8 cellular contexts compared by ENCODE assay signal in genomic region chr7:90149428-90149827, GRCh38. TPM values are rescaled to one million over a fixed set of nuclear protein-coding genes. Genes with fewer than 3 reads are reported as not detected.
DNase-seq lines count a peak whose midpoint lies in the region; ATAC-seq and TF ChIP-seq lines count a peak whose summit lies in the region.
"Not testable (repeated sequence)": the region's sequence is repeated elsewhere in the genome, so short reads cannot be mapped to it uniquely, and the experiment has no call there.

No MANE protein-coding gene starts in this region.

- not testable (repeated sequence) for H3K4me3 ChIP-seq in A673 (ENCODE audit: low read depth, low read length, poor library complexity, severe bottlenecking)

- H3K36me3 Mint-ChIP-seq in glutamatergic neuron (ENCODE audit: unreplicated experiment); neural crest cell (ENCODE audit: low read depth): not testable (repeated sequence)

- TF ChIP-seq CTCF in A673 (conservative IDR thresholded peaks at IDR 0.05; ENCODE audit: low read depth, low read length), result peak; percentile 57
- TF ChIP-seq CTCF in GM10266 (IDR thresholded peaks at IDR 0.05; ENCODE audit: control insufficient read depth, insufficient read depth, low read depth, missing control alignments), result peak; percentile 48
- TF ChIP-seq CTCF in glutamatergic neuron (IDR thresholded peaks at IDR 0.05; ENCODE audit: partially characterized antibody, unreplicated experiment), result peak; percentile 61
- TF ChIP-seq CTCF in neural crest cell (conservative IDR thresholded peaks at IDR 0.05), result peak; percentile 66

- H3K4me1 Mint-ChIP-seq in glutamatergic neuron (ENCODE audit: low read depth, unreplicated experiment); neural crest cell: not testable (repeated sequence)

- not testable (repeated sequence) for H3K27me3 Mint-ChIP-seq in glutamatergic neuron (ENCODE audit: unreplicated experiment); neural crest cell (ENCODE audit: low read depth)

- not testable (repeated sequence) for H3K36me3 ChIP-seq in A673 (ENCODE audit: insufficient read depth, low read length, poor library complexity, severe bottlenecking)

- H3K27ac Mint-ChIP-seq in glutamatergic neuron (ENCODE audit: unreplicated experiment); neural crest cell (ENCODE audit: unreplicated experiment): not testable (repeated sequence)

- not testable (repeated sequence) for H3K27ac ChIP-seq in A673 (ENCODE audit: low read depth, low read length, poor library complexity, severe bottlenecking)

- POLR2A ChIA-PET in A673 (lab: Charles Lee; ENCODE audit: low non-redundant PET), result not testable (repeated sequence)

- intact Hi-C loops in A673 (cut with micrococcal nuclease; ENCODE audit: unreplicated experiment), result not testable (repeated sequence)

- not testable (repeated sequence) for H3K9me3 Mint-ChIP-seq in glutamatergic neuron (ENCODE audit: unreplicated experiment); neural crest cell

- not testable (repeated sequence) for H3K27me3 ChIP-seq in A673 (replicated peaks; ENCODE audit: insufficient read depth, low read depth, low read length, poor library complexity)

- not testable (repeated sequence) for H3K4me1 ChIP-seq in A673 (ENCODE audit: insufficient read depth, low read length, poor library complexity, severe bottlenecking)

- ATAC-seq in HG02973 (IDR thresholded peaks at IDR 0.05; ENCODE audit: unreplicated experiment), result peak; percentile 34

- not testable (repeated sequence) for H3K9me3 ChIP-seq in A673 (ENCODE audit: low read depth, low read length, poor library complexity, severe bottlenecking)

- DNase-seq in A673 (ENCODE audit: low spot score), result peak; percentile 44
- DNase-seq in GM10266 (ENCODE audit: extremely low spot score); neural crest cell (ENCODE audit: low read depth, low spot score): not testable (repeated sequence)
- DNase-seq in NCI-H2029 (lab: John Stamatoyannopoulos, UW), result peak; percentile 14
- DNase-seq in SKM-1 treated with dmso at 0.1 percent for 144 hours (lab: John Stamatoyannopoulos, UW; ENCODE audit: unreplicated experiment), result peak; percentile 1
- peak; percentile 24 for DNase-seq in astrocyte of the hippocampus (ENCODE audit: low read depth, low spot score)
- peak; percentile 66 for DNase-seq in glutamatergic neuron

- H3K4me3 Mint-ChIP-seq in glutamatergic neuron (ENCODE audit: unreplicated experiment); neural crest cell: not testable (repeated sequence)

- BruUV-seq in A673 (replicated peaks; lab: Mats Ljungman, UMichigan), result not testable (repeated sequence)

- CTCF ChIA-PET in A673 (lab: Charles Lee), result not testable (repeated sequence)

RNA-seq across cellular contexts. Expression of gene STEAP1, which starts 4.8 kb away (rescaled TPM):
- total RNA-seq in A673 (2021), result 188 and 213 TPM in 2 replicates
- not detected for total RNA-seq in glutamatergic neuron (ENCODE audit: unreplicated experiment)
- 2.4 and 3.3 TPM in 2 replicates for total RNA-seq in neural crest cell

Comparison
In these comparisons a context has a peak if more than half of its experiments do, and no peak if none do; other contexts are left out.
1. RNA of gene STEAP1, which starts 4.8 kb away (total RNA-seq): 188 to 213 TPM in A673; 2.4 to 3.3 TPM in neural crest cell and not detected in glutamatergic neuron (single experiment); every median in the first group is over 10 times any median in the second.
2. Peak in every context shown above with its lines, with median percentiles within 50 percentile points of each other: CTCF ChIP-seq.